ENCODE assay signal across 8 cellular contexts in the genomic region with DNA sequence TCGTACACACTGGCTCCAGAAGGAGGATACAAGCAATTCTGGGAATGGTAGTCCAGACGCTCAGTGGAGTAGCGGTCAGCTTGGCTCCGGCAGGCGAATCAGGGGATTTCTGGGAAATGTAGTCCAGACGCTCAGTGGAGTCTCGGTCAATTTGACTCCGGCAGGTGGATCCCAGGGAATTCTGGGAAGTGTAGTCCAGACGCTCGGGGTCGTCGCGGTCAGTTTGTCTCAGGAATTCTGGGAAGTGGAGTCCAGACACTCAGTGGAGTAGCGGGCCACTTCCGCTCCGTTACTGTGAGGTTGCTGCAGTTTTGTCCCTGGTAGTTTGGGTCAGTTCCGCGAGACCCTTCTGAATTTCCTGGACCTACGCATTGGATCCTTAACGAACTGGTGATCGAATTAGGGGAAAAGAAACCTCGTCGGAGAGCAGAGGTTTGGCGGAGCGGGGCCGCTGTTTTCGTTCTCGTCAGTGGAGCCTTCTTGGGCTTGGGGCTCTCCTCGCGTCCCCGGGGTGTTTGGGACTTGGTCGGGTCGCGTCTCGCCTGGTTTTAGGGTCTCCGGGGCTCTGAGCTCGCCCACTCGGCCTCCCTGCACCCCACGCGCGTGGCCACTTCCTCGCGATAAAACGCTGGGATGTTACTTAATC. TPM values are rescaled to one million over a fixed set of nuclear protein-coding genes. Genes with fewer than 3 reads are reported as not detected.
DNase-seq lines count a peak whose midpoint lies in the region; ATAC-seq and TF ChIP-seq lines count a peak whose summit lies in the region.

A gene (plus strand): TSS at position 262 of the 646 bp plus-strand sequence. CDS start 2,429 bp downstream, outside the sequence.

- H3K36me3 ChIP-seq in SK-N-SH (replicated peaks in 1 of 2; ENCODE audit: control insufficient read depth in 1 of 2, insufficient read depth in 2 of 2, low read length in 1 of 2) (peaks cover 29% of the 10 kb centered on the region in 2 experiments), testis (ENCODE audit: low read depth, missing control alignments) (no peaks in the 10 kb centered on the region)

- 2% methylated on average over 22 of the region's 44 CpGs for WGBS in SK-N-SH (ENCODE audit: low lambda C conversion rate)
- WGBS in testis, 2 donors, result 0 to 1% methylated on average over 16 to 41 of the region's 44 CpGs

- intact Hi-C loops in testis (cut with DNase I; ENCODE audit: low total_unique reads), result loop anchor here (10.0 kb wide), 1 partner anchor 58 kb away; a partner anchor contains a TSS

- H3K27ac ChIP-seq in SK-N-SH (ENCODE audit: low read depth in 2 of 2, low read length in 1 of 2) (peak within 1 kb of the TSS; percentile 50 to 90; a peak in 3 of 4 replicates), testis (peak within 1 kb of the TSS; percentile 36 to 59)

- H3K9me2 ChIP-seq in SK-N-SH, result no peaks in the 10 kb centered on the region

- H3K4me1 ChIP-seq in SK-N-SH (ENCODE audit: control insufficient read depth in 1 of 2, insufficient read depth in 2 of 2, low read depth in 1 of 2, low read length in 1 of 2) (peaks cover 0 to 7% of the 10 kb centered on the region in 2 experiments; a peak in 1 of 4 replicates), testis (peaks cover 11% of the 10 kb centered on the region)

- H4K20me1 ChIP-seq in SK-N-SH (ENCODE audit: insufficient read depth), result no peaks in the 10 kb centered on the region

- no peaks in the 10 kb centered on the region for H3K27me3 ChIP-seq in SK-N-SH (ENCODE audit: insufficient read depth)
- no peaks in the 10 kb centered on the region for H3K27me3 ChIP-seq in testis

- no peak for TF ChIP-seq EP300 in SK-N-SH (IDR thresholded peaks at IDR 0.05; ENCODE audit: borderline replicate concordance in 1 of 2, low read depth in 1 of 2, low read length in 1 of 2)

- POLR2A ChIA-PET in SK-N-SH (lab: Yijun Ruan, JAX), result interaction anchor here (1.0 to 2.0 kb wide), 3 partner anchors 19 to 99 kb away, joined by 3 to 12 read pairs (median 7); a partner anchor contains a TSS

- H3K4me3 ChIP-seq in HFF-Myc (replicated peaks; ENCODE audit: low read depth, low read length) (peak within 1 kb of the TSS; percentile 85), SK-N-SH (ENCODE audit: low read depth in 2 of 2, low read length in 1 of 2) (peak within 1 kb of the TSS; percentile 80 to 96), testis (peak within 1 kb of the TSS; percentile 72 to 90)

- no peak for TF ChIP-seq RAD21 in SK-N-SH (IDR thresholded peaks at IDR 0.05; ENCODE audit: low read length)

- peak within 1 kb of the TSS; percentile 74 for H3K9ac ChIP-seq in SK-N-SH

- peaks cover 13% of the 10 kb centered on the region for H3K79me2 ChIP-seq in SK-N-SH (ENCODE audit: insufficient read depth)

- H2AFZ ChIP-seq in SK-N-SH (ENCODE audit: low read depth), result peak within 1 kb of the TSS; percentile 96

- peaks cover 23% of the 10 kb centered on the region for H3K9me3 Mint-ChIP-seq in activated naive CD8-positive, alpha-beta T cell treated with anti-CD3 and anti-CD28 coated beads for 36 hours
- H3K9me3 Mint-ChIP-seq in glutamatergic neuron (ENCODE audit: unreplicated experiment), result peaks cover 10% of the 10 kb centered on the region

- peaks cover 13% of the 10 kb centered on the region for H3K4me1 Mint-ChIP-seq in activated naive CD8-positive, alpha-beta T cell treated with anti-CD3 and anti-CD28 coated beads for 36 hours
- H3K4me1 Mint-ChIP-seq in glutamatergic neuron (ENCODE audit: low read depth, unreplicated experiment), result no peaks in the 10 kb centered on the region

- peak within 1 kb of the TSS; percentile 89 for H3K27ac Mint-ChIP-seq in activated naive CD8-positive, alpha-beta T cell treated with anti-CD3 and anti-CD28 coated beads for 36 hours
- H3K27ac Mint-ChIP-seq in glutamatergic neuron (ENCODE audit: unreplicated experiment), result peak within 1 kb of the TSS; percentile 97

- H3K4me2 ChIP-seq in SK-N-SH, result peak within 1 kb of the TSS; percentile 82

- peak within 1 kb of the TSS; percentile 97 for H3K4me3 Mint-ChIP-seq in activated naive CD8-positive, alpha-beta T cell treated with anti-CD3 and anti-CD28 coated beads for 36 hours
- peak within 1 kb of the TSS; percentile 95 for H3K4me3 Mint-ChIP-seq in glutamatergic neuron (ENCODE audit: unreplicated experiment)

- TF ChIP-seq POLR2A in testis (IDR thresholded peaks at IDR 0.05), result no peak

- peaks cover 43% of the 10 kb centered on the region for H3K36me3 Mint-ChIP-seq in activated naive CD8-positive, alpha-beta T cell treated with anti-CD3 and anti-CD28 coated beads for 36 hours
- H3K36me3 Mint-ChIP-seq in glutamatergic neuron (ENCODE audit: unreplicated experiment), result peaks cover 7% of the 10 kb centered on the region

- H3K9me3 ChIP-seq in SK-N-SH (no peaks in the 10 kb centered on the region), testis (no peaks in the 10 kb centered on the region)

- ATAC-seq in omental fat pad (ENCODE audit: low FRiP score), result peak; percentile 100

- TF ChIP-seq CTCF in HFF-Myc (IDR thresholded peaks at IDR 0.05; ENCODE audit: low read depth, low read length, missing control alignments) (no peak), SK-N-SH (IDR thresholded peaks at IDR 0.05) (no peak), glutamatergic neuron (IDR thresholded peaks at IDR 0.05; ENCODE audit: partially characterized antibody, unreplicated experiment) (no peak), omental fat pad (IDR thresholded peaks at IDR 0.05) (no peak), testis (IDR thresholded peaks at IDR 0.05) (no peak)

- DNase-seq in GM04504 (ENCODE audit: low read depth), result peak; percentile 98
- DNase-seq in HFF-Myc (ENCODE audit: extremely low read depth, low read depth), result peak; percentile 98
- peak; percentile 81 for DNase-seq in NAMALWA (ENCODE audit: low spot score)
- peak; percentile 88 for DNase-seq in SK-N-SH
- DNase-seq in activated naive CD8-positive, alpha-beta T cell treated with anti-CD3 and anti-CD28 coated beads for 36 hours, result peak; percentile 84
- peak; percentile 90 for DNase-seq in glutamatergic neuron
- peak; percentile 75 for DNase-seq in omental fat pad (ENCODE audit: low spot score)
- DNase-seq in testis, result peak; percentile 99

- no peaks in the 10 kb centered on the region for H3F3A ChIP-seq in SK-N-SH (replicated peaks; ENCODE audit: insufficient read depth)

- CTCF ChIA-PET in SK-N-SH (lab: Yijun Ruan, JAX), result interaction anchor here (0.9 to 1.6 kb wide), 3 partner anchors 41 to 111 kb away, joined by 3 to 5 read pairs (median 3); a partner anchor contains a TSS

- no peaks in the 10 kb centered on the region for H3K27me3 Mint-ChIP-seq in activated naive CD8-positive, alpha-beta T cell treated with anti-CD3 and anti-CD28 coated beads for 36 hours
- peaks cover 15% of the 10 kb centered on the region for H3K27me3 Mint-ChIP-seq in glutamatergic neuron (ENCODE audit: unreplicated experiment)

TF ChIP-seq in SK-N-SH, 30 proteins besides CTCF, POLR2A, EP300 and RAD21 (continues in another document):
- TF ChIP-seq FOXJ3 (CRISPR knock-in tag; IDR thresholded peaks at IDR 0.05), result no peak
- TF ChIP-seq GATA2 (CRISPR knock-in tag; IDR thresholded peaks at IDR 0.05), result no peak
- TF ChIP-seq TCF12 (IDR thresholded peaks at IDR 0.05), result peak; percentile 39; the same call in 1 of the 2 replicates
- no peak for TF ChIP-seq MEF2A (IDR thresholded peaks at IDR 0.05; ENCODE audit: borderline replicate concordance, low read depth)
- peak; percentile 54; the same call in 1 of the 2 replicates for TF ChIP-seq RXRA (IDR thresholded peaks at IDR 0.05; ENCODE audit: borderline replicate concordance, low read depth)
- TF ChIP-seq SMC3 (IDR thresholded peaks at IDR 0.05; ENCODE audit: low read depth, low read length), result no peak
- TF ChIP-seq ELF1 (IDR thresholded peaks at IDR 0.05), result peak; percentile 88
- no peak for TF ChIP-seq JUND (IDR thresholded peaks at IDR 0.05)
- peak; percentile 88 for TF ChIP-seq GABPA (IDR thresholded peaks at IDR 0.05; ENCODE audit: low read depth)
- TF ChIP-seq TAF1 (IDR thresholded peaks at IDR 0.05; ENCODE audit: borderline replicate concordance, low read depth, low read length), result peak; percentile 36; the same call in 1 of the 2 replicates
- TF ChIP-seq, protein P1, sequence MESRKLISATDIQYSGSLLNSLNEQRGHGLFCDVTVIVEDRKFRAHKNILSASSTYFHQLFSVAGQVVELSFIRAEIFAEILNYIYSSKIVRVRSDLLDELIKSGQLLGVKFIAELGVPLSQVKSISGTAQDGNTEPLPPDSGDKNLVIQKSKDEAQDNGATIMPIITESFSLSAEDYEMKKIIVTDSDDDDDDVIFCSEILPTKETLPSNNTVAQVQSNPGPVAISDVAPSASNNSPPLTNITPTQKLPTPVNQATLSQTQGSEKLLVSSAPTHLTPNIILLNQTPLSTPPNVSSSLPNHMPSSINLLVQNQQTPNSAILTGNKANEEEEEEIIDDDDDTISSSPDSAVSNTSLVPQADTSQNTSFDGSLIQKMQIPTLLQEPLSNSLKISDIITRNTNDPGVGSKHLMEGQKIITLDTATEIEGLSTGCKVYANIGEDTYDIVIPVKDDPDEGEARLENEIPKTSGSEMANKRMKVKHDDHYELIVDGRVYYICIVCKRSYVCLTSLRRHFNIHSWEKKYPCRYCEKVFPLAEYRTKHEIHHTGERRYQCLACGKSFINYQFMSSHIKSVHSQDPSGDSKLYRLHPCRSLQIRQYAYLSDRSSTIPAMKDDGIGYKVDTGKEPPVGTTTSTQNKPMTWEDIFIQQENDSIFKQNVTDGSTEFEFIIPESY (IDR thresholded peaks at IDR 0.05; ENCODE audit: borderline replicate concordance, low read depth), result peak; percentile 61; the same call in 1 of the 2 replicates
- 0 out of 2 replicates have a peak, but pooled peaks have one; percentile 43 for TF ChIP-seq NRF1 (IDR thresholded peaks at IDR 0.05; ENCODE audit: low read depth, low read length)
- TF ChIP-seq, protein P2, sequence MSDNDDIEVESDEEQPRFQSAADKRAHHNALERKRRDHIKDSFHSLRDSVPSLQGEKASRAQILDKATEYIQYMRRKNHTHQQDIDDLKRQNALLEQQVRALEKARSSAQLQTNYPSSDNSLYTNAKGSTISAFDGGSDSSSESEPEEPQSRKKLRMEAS (IDR thresholded peaks at IDR 0.05; ENCODE audit: low read depth), result peak; percentile 36; the same call in 1 of the 2 replicates

RNA-seq across cellular contexts. Expression of the gene that starts here (rescaled TPM):
- 1.2 and 1.3 TPM in 2 replicates for polyA plus RNA-seq in SK-N-SH (2012; rRNA removed)
- 1.5 and 1.6 TPM in 2 replicates for polyA plus RNA-seq in SK-N-SH (2012; cell fraction: cytosol; rRNA removed)
- 1.6 and 4.1 TPM in 2 replicates for polyA plus RNA-seq in SK-N-SH (2012; cell fraction: nucleus; rRNA removed)
- 1 to 10 TPM; 3.8 to 4.0 TPM for total RNA-seq in activated naive CD8-positive, alpha-beta T cell treated with anti-CD3 and anti-CD28 coated beads for 36 hours
- total RNA-seq in glutamatergic neuron (ENCODE audit: unreplicated experiment), result 7.1 TPM
- 1 to 10 TPM; 1.8 to 5.5 (median 2.7) TPM for total RNA-seq in omental fat pad
- 1 to 10 TPM; 5.0 to 7.4 TPM for total RNA-seq in testis
- 5.1 TPM for polyA plus RNA-seq in testis (ENCODE audit: insufficient read depth, low read depth, low replicate concordance)

Comparison
In these comparisons a context has a peak if more than half of its experiments do, and no peak if none do; other contexts are left out.
1. Peak in every context shown above with its lines: DNase-seq, ATAC-seq, H3K4me3 ChIP-seq and H3K27ac ChIP-seq.